ENCODE assay signal across 14 cellular contexts in the genomic region with DNA sequence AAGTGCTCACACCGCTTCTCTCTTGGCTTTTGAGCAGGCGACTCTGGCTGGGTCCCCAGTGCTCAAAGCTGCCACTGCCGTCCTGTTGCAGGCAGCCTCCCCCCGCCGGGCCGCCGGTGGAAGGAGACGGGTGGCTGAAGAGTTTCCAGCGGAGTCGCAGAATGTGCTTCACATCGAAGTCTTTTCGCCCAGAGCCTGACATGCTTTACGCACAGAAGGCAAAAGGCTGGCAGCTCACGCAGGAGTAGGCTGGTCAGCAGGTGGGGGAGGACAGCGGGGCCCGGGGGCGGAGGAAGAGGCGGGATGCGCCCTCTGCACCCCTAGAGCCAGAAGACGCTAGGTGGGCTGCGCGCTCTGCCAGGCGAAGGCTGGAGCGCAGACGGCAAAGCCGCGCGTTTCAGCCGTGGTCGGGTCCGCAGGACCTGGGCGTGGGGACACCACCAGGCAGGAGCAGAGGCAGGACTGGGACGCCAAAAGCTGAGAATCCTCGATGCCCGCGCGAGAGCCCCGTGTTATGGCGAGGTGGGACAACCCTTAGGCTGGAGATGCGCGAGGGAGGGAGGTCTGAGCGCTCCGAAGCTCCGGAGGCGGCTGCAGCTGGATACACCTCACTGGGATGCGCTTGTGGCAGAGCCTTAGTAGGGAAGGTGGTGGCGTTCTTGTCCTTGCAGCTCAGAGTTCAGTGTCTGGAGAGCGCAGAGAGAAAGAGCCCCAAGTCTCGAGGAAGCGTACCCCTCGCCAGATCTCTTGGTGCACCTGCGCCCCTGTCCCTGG. TPM values are rescaled to one million over a fixed set of nuclear protein-coding genes. Genes with fewer than 3 reads are reported as not detected.
DNase-seq lines count a peak whose midpoint lies in the region; TF ChIP-seq lines count a peak whose summit lies in the region.
"Had no signal": no experiment of that assay in that cellular context is flagged by ENCODE, and none has a peak within 500 bp of the region (broad histone marks: within the 10 kb centered on the region; RNA-seq: fewer than 3 reads in every experiment).

ATXN8OS (plus strand) TSS at position 329 of the 774 bp plus-strand sequence.

- H3K9ac ChIP-seq in endocrine pancreas (ENCODE audit: control insufficient read depth, insufficient read depth, low read length), result peak within 1 kb of the TSS; percentile 65
- H3K9ac ChIP-seq: BLaER1 had no signal

- H3K4me3 Mint-ChIP-seq in mesothelial cell of epicardium, result peak within 1 kb of the TSS; percentile 57
- H3K4me3 Mint-ChIP-seq: activated B cell treated with CpG ODN at 0.5 μM for 24 hours; activated T-helper 17 cell treated with anti-CD3 and anti-CD28 coated beads, Interleukin-2, amount 50 U/mL, for 72 hours had no signal

- H3K4me1 ChIP-seq in endocrine pancreas (ENCODE audit: control insufficient read depth, insufficient read depth, low read length), result no peaks in the 10 kb centered on the region
- H3K4me1 ChIP-seq: BLaER1, left lung, SJCRH30 had no signal

- peaks cover 70% of the 10 kb centered on the region for H3K27me3 Mint-ChIP-seq in mesothelial cell of epicardium (ENCODE audit: low read depth)
- H3K27me3 Mint-ChIP-seq: activated B cell treated with CpG ODN at 0.5 μM for 24 hours; activated T-helper 17 cell treated with anti-CD3 and anti-CD28 coated beads, Interleukin-2, amount 50 U/mL, for 72 hours had no signal

- H3K36me3 ChIP-seq in endocrine pancreas (ENCODE audit: control insufficient read depth, insufficient read depth, low read length), result no peaks in the 10 kb centered on the region
- H3K36me3 ChIP-seq: BLaER1, left lung, SJCRH30 had no signal

- no peak within 1 kb of the TSS for H3K27ac Mint-ChIP-seq in mesothelial cell of epicardium
- H3K27ac Mint-ChIP-seq: activated B cell treated with CpG ODN at 0.5 μM for 24 hours; activated T-helper 17 cell treated with anti-CD3 and anti-CD28 coated beads, Interleukin-2, amount 50 U/mL, for 72 hours had no signal

- H3K36me3 Mint-ChIP-seq in mesothelial cell of epicardium, result no peaks in the 10 kb centered on the region

- H3K27me3 ChIP-seq in endocrine pancreas (ENCODE audit: control insufficient read depth, insufficient read depth, low read length), result peaks cover 2% of the 10 kb centered on the region
- H3K27me3 ChIP-seq: BLaER1, SJCRH30 had no signal

- no peaks in the 10 kb centered on the region for H3K9me3 ChIP-seq in endocrine pancreas (ENCODE audit: control insufficient read depth, low read length)
- H3K9me3 ChIP-seq: left lung, SJCRH30 had no signal

- no peak for TF ChIP-seq CTCF in mesothelial cell of epicardium (IDR thresholded peaks at IDR 0.05; ENCODE audit: unreplicated experiment)

- DNase-seq in Ammon's horn (ENCODE audit: low spot score) (peak; percentile 1), NCI-H146 (lab: John Stamatoyannopoulos, UW) (peak; percentile 85), mesothelial cell of epicardium (ENCODE audit: low spot score in 2 of 2, unreplicated experiment in 2 of 2) (peak in 1 of 2 experiments; percentile 41), SW480 (ENCODE audit: low spot score) (no peak), COLO829 (ENCODE audit: low spot score) (no peak), GF-D8 (lab: John Stamatoyannopoulos, UW) (no peak)
- no peak for DNase-seq in NK-92 treated with Interleukin-12 subunit alpha and Interleukin-12 subunit beta, amount 100 ng/mL, for 24 hours (lab: John Stamatoyannopoulos, UW)
- DNase-seq: activated B cell treated with CpG ODN at 0.5 μM for 24 hours, SJCRH30 had no signal

- H3K9me3 Mint-ChIP-seq in mesothelial cell of epicardium, result no peaks in the 10 kb centered on the region

- no peaks in the 10 kb centered on the region for H3K4me1 Mint-ChIP-seq in mesothelial cell of epicardium
- H3K4me1 Mint-ChIP-seq: activated B cell treated with CpG ODN at 0.5 μM for 24 hours; activated T-helper 17 cell treated with anti-CD3 and anti-CD28 coated beads, Interleukin-2, amount 50 U/mL, for 72 hours had no signal

- H3K4me3 ChIP-seq in endocrine pancreas (ENCODE audit: control insufficient read depth, insufficient read depth, low read length), result peak within 1 kb of the TSS; percentile 78
- H3K4me3 ChIP-seq: BLaER1, left lung, SJCRH30 had no signal

RNA-seq across cellular contexts. Expression of gene ATXN8OS, which starts in this region (rescaled TPM):
- not detected in 3 replicates for total RNA-seq in mesothelial cell of epicardium
- total RNA-seq: activated B cell treated with CpG ODN at 0.5 μM for 24 hours; activated T-helper 17 cell treated with anti-CD3 and anti-CD28 coated beads, Interleukin-2, amount 50 U/mL, for 72 hours; left lung; osteocyte; SJCRH30 had no signal

Comparison
In these comparisons a context has a peak if more than half of its experiments do, and no peak if none do; other contexts are left out.
1. DNase-seq: peak in Ammon's horn (single experiment) and NCI-H146 (single experiment); none in SW480 (single experiment), COLO829 (single experiment), NK-92 treated with Interleukin-12 subunit alpha and Interleukin-12 subunit beta, amount 100 ng/mL, for 24 hours (single experiment) and GF-D8 (single experiment).